In genomic region chr3:58484049-58484721, GRCh38 we compare ENCODE assay signal across 20 cellular contexts. TPM values are rescaled to one million over a fixed set of nuclear protein-coding genes. Genes with fewer than 3 reads are reported as not detected.
DNase-seq lines count a peak whose midpoint lies in the region; ATAC-seq and TF ChIP-seq lines count a peak whose summit lies in the region.
"Had no signal": no experiment of that assay in that cellular context is flagged by ENCODE, and none has a peak within 500 bp of the region (broad histone marks: within the 10 kb centered on the region; RNA-seq: fewer than 3 reads in every experiment).

No MANE protein-coding gene starts in this region.

- H3K4me3 Mint-ChIP-seq in dendritic cell treated with granulocyte-macrophage colony-stimulating factor and Interleukin-4, amounts not matched to agents 40 ng/mL and 50 ng/mL, for 4 days, result no peak overlapping the region
- H3K4me3 Mint-ChIP-seq in neural crest cell, result no peak overlapping the region
- no peak overlapping the region for H3K4me3 Mint-ChIP-seq in glutamatergic neuron (ENCODE audit: unreplicated experiment)
- H3K4me3 Mint-ChIP-seq: stimulated activated effector memory CD8-positive, alpha-beta T cell treated with anti-CD3 and anti-CD28 coated beads, Interleukin-12 subunit alpha, Interleukin-12 subunit beta, amount 100 ng/mL, for 72 hours had no signal

- H3K27ac ChIP-seq in HEK293 (ENCODE audit: extremely low read depth, low read depth, low read length), result no peak overlapping the region
- no peak overlapping the region for H3K27ac ChIP-seq in aorta (ENCODE audit: low read depth in 1 of 2, low read length in 2 of 2)
- H3K27ac ChIP-seq: GM23248, VCaP had no signal

- TF ChIP-seq CTCF in HEK293 (tag by site-specific recombination; IDR thresholded peaks at IDR 0.05), result no peak
- TF ChIP-seq CTCF in NB4 (IDR thresholded peaks at IDR 0.05; ENCODE audit: low read depth, low read length), result no peak
- no peak for TF ChIP-seq CTCF in neural crest cell (conservative IDR thresholded peaks at IDR 0.05)
- no peak for TF ChIP-seq CTCF in glutamatergic neuron (IDR thresholded peaks at IDR 0.05; ENCODE audit: partially characterized antibody, unreplicated experiment)

- peak overlapping the region; percentile 88 for H3K27ac Mint-ChIP-seq in dendritic cell treated with granulocyte-macrophage colony-stimulating factor and Interleukin-4, amounts not matched to agents 40 ng/mL and 50 ng/mL, for 4 days
- H3K27ac Mint-ChIP-seq in neural crest cell (ENCODE audit: unreplicated experiment), result peak overlapping the region; percentile 17
- H3K27ac Mint-ChIP-seq in glutamatergic neuron (ENCODE audit: unreplicated experiment), result no peak overlapping the region
- H3K27ac Mint-ChIP-seq: stimulated activated effector memory CD8-positive, alpha-beta T cell treated with anti-CD3 and anti-CD28 coated beads, Interleukin-12 subunit alpha, Interleukin-12 subunit beta, amount 100 ng/mL, for 72 hours had no signal

- H3K9me3 ChIP-seq in HEK293 (ENCODE audit: control insufficient read depth, insufficient read depth, low read depth, low read length) (no peaks in the 10 kb centered on the region), aorta (ENCODE audit: control insufficient read depth, low read length) (peaks cover under 1% of the 10 kb centered on the region)

- H3K4me1 Mint-ChIP-seq in dendritic cell treated with granulocyte-macrophage colony-stimulating factor and Interleukin-4, amounts not matched to agents 40 ng/mL and 50 ng/mL, for 4 days (ENCODE audit: low read depth), result peaks cover 88% of the 10 kb centered on the region
- H3K4me1 Mint-ChIP-seq in neural crest cell, result no peaks in the 10 kb centered on the region
- peaks cover 11% of the 10 kb centered on the region for H3K4me1 Mint-ChIP-seq in glutamatergic neuron (ENCODE audit: low read depth, unreplicated experiment)

- H3K9me3 Mint-ChIP-seq in dendritic cell treated with granulocyte-macrophage colony-stimulating factor and Interleukin-4, amounts not matched to agents 40 ng/mL and 50 ng/mL, for 4 days, result no peaks in the 10 kb centered on the region
- H3K9me3 Mint-ChIP-seq in neural crest cell (peaks cover 4% of the 10 kb centered on the region), glutamatergic neuron (ENCODE audit: unreplicated experiment) (peaks cover 6% of the 10 kb centered on the region)
- H3K9me3 Mint-ChIP-seq: activated naive CD4-positive, alpha-beta T cell treated with anti-CD3 and anti-CD28 coated beads, Interleukin-2, amount 50 U/mL, for 72 hours; stimulated activated effector memory CD8-positive, alpha-beta T cell treated with anti-CD3 and anti-CD28 coated beads, Interleukin-12 subunit alpha, Interleukin-12 subunit beta, amount 100 ng/mL, for 72 hours had no signal

- no peak overlapping the region for H3K4me3 ChIP-seq in HEK293 (ENCODE audit: low read depth, low read length)
- no peak overlapping the region for H3K4me3 ChIP-seq in NB4 (ENCODE audit: low read depth, low read length)
- H3K4me3 ChIP-seq in aorta (ENCODE audit: low read length in 2 of 2), result no peak overlapping the region
- H3K4me3 ChIP-seq: dorsolateral prefrontal cortex, GM23248, lung had no signal

- 71 to 72% methylated on average over 7 of the region's 7 CpGs for WGBS in aorta, 2 donors

- no peak for TF ChIP-seq POLR2A in NB4 (IDR thresholded peaks at IDR 0.05; ENCODE audit: extremely low read depth, insufficient read length)

- H3K36me3 ChIP-seq in HEK293 (ENCODE audit: control insufficient read depth in 2 of 2, insufficient read depth in 1 of 2, low read length in 2 of 2), result no peaks in the 10 kb centered on the region
- no peaks in the 10 kb centered on the region for H3K36me3 ChIP-seq in aorta (ENCODE audit: control insufficient read depth in 1 of 2, insufficient read depth in 2 of 2, low read length in 1 of 2)

- peak; percentile 49 for DNase-seq in NB4 (ENCODE audit: low read depth)
- DNase-seq in neural crest cell (ENCODE audit: low read depth, low spot score), result no peak
- no peak for DNase-seq in glutamatergic neuron
- DNase-seq in aorta, result no peak
- DNase-seq: activated CD4-positive, alpha-beta T cell treated with anti-CD3 and anti-CD28 coated beads, Interleukin-2, amount 50 U/mL, for 4 hours; DMS153; dorsolateral prefrontal cortex; GM23248; Karpas-422; NCI-H1436 treated with DMSO at 0.1 percent for 48 hours; NCI-H510A; SW 1271; trophoblast cell had no signal

- peaks cover under 1% of the 10 kb centered on the region for H3K36me3 Mint-ChIP-seq in dendritic cell treated with granulocyte-macrophage colony-stimulating factor and Interleukin-4, amounts not matched to agents 40 ng/mL and 50 ng/mL, for 4 days (ENCODE audit: low read depth)
- H3K36me3 Mint-ChIP-seq in neural crest cell (ENCODE audit: low read depth) (no peaks in the 10 kb centered on the region), glutamatergic neuron (ENCODE audit: unreplicated experiment) (peaks cover under 1% of the 10 kb centered on the region)
- H3K36me3 Mint-ChIP-seq: activated naive CD4-positive, alpha-beta T cell treated with anti-CD3 and anti-CD28 coated beads, Interleukin-2, amount 50 U/mL, for 72 hours; stimulated activated effector memory CD8-positive, alpha-beta T cell treated with anti-CD3 and anti-CD28 coated beads, Interleukin-12 subunit alpha, Interleukin-12 subunit beta, amount 100 ng/mL, for 72 hours had no signal

- H3K27me3 ChIP-seq in aorta (ENCODE audit: control insufficient read depth in 1 of 2, insufficient read depth in 2 of 2, low read length in 1 of 2), result no peaks in the 10 kb centered on the region
- H3K27me3 ChIP-seq: dorsolateral prefrontal cortex had no signal

- ATAC-seq in GM18907 (IDR thresholded peaks at IDR 0.05; ENCODE audit: unreplicated experiment), result no peak
- ATAC-seq in aorta (ENCODE audit: low FRiP score), result no peak

- POLR2A ChIA-PET in HEK293 (lab: Yijun Ruan, JAX), result no interaction called here

- intact Hi-C loops in dendritic cell treated with granulocyte-macrophage colony-stimulating factor and Interleukin-4, amounts not matched to agents 40 ng/mL and 50 ng/mL, for 4 days (cut with micrococcal nuclease), result no loop called here
- intact Hi-C loops in aorta (cut with DNase I), result no loop called here

- H3K4me1 ChIP-seq in HEK293 (ENCODE audit: control insufficient read depth, insufficient read depth, low read length), result no peaks in the 10 kb centered on the region
- no peaks in the 10 kb centered on the region for H3K4me1 ChIP-seq in aorta (ENCODE audit: control insufficient read depth in 1 of 2, insufficient read depth in 2 of 2, low read length in 2 of 2)

- CTCF ChIA-PET in HEK293 (lab: Yijun Ruan, JAX), result interaction anchor here (0.6 to 0.7 kb wide), 5 partner anchors 10 to 412 kb away, joined by 3 to 4 read pairs (median 3); no protein-coding TSS in a partner anchor

- H3K27me3 Mint-ChIP-seq in dendritic cell treated with granulocyte-macrophage colony-stimulating factor and Interleukin-4, amounts not matched to agents 40 ng/mL and 50 ng/mL, for 4 days, result no peaks in the 10 kb centered on the region
- H3K27me3 Mint-ChIP-seq in neural crest cell (ENCODE audit: low read depth), result peaks cover 25% of the 10 kb centered on the region
- H3K27me3 Mint-ChIP-seq in glutamatergic neuron (ENCODE audit: unreplicated experiment), result peaks cover 10% of the 10 kb centered on the region

TF ChIP-seq in HEK293, 187 proteins besides CTCF, POLR2A, EP300 and RAD21:
- TF ChIP-seq ZNF221 (tag by site-specific recombination; IDR thresholded peaks at IDR 0.05; ENCODE audit: borderline replicate concordance), result no peak
- TF ChIP-seq ZNF18 (tag by site-specific recombination; IDR thresholded peaks at IDR 0.05), result peak; percentile 59; the same call in 1 of the 2 replicates

RNA-seq across cellular contexts. Expression of gene KCTD6, which starts 7.7 kb away (rescaled TPM):
- total RNA-seq in neural crest cell (13.5 and 18.2 TPM in 2 replicates), glutamatergic neuron (ENCODE audit: unreplicated experiment) (21.1 TPM), aorta (10 to 100 TPM in 1 of 2 donors, 1 to 10 TPM in 1; 7.9 to 12.8 TPM)
- polyA plus RNA-seq in aorta, result 10 to 100 TPM in 1 of 2 donors, 1 to 10 TPM in 1; 5.9 to 16.5 TPM

RNA-seq across cellular contexts. Expression of gene PDHB, which starts 50.6 kb away (rescaled TPM):
- total RNA-seq in neural crest cell (63.5 and 71.4 TPM in 2 replicates), glutamatergic neuron (ENCODE audit: unreplicated experiment) (67.6 TPM), aorta (10 to 100 TPM; 49.0 to 49.9 TPM)
- 10 to 100 TPM; 68.4 to 72.7 TPM for polyA plus RNA-seq in aorta

RNA-seq across cellular contexts. Expression of gene ACOX2, which starts 52.8 kb away (rescaled TPM):
- total RNA-seq in neural crest cell (0.98 and 1.0 TPM in 2 replicates), glutamatergic neuron (ENCODE audit: unreplicated experiment) (0.59 TPM), aorta (10 to 100 TPM; 12.9 to 31.5 TPM)
- 10 to 100 TPM; 10.6 to 68.7 TPM for polyA plus RNA-seq in aorta
- total RNA-seq: activated naive CD4-positive, alpha-beta T cell treated with anti-CD3 and anti-CD28 coated beads, Interleukin-2, amount 50 U/mL, for 72 hours had no signal
